10 cellular contexts compared by ENCODE assay signal in genomic region chr2:45823723-45824206, GRCh38.
A peak's percentile ranks its signal among the peaks of the same experiment; 100 is the strongest.
DNase-seq lines count a peak whose midpoint lies in the region; ATAC-seq, FAIRE-seq and TF ChIP-seq lines count a peak whose summit lies in the region.
"Had no signal": no experiment of that assay in that cellular context is flagged by ENCODE, and none has a peak within 500 bp of the region (broad histone marks: within the 10 kb centered on the region; RNA-seq: fewer than 3 reads in every experiment).

No MANE protein-coding gene starts in this region.

- H3K27me3 Mint-ChIP-seq in activated CD4-positive, alpha-beta T cell treated with anti-CD3 and anti-CD28 coated beads for 36 hours, result no peaks in the 10 kb centered on the region

- no peak for FAIRE-seq in A549 (lab: Jason Lieb, UNC)

- peaks cover 2% of the 10 kb centered on the region for H3K9me3 Mint-ChIP-seq in activated CD4-positive, alpha-beta T cell treated with anti-CD3 and anti-CD28 coated beads for 36 hours (ENCODE audit: low read depth)

- no peak overlapping the region for H3K27ac Mint-ChIP-seq in activated CD4-positive, alpha-beta T cell treated with anti-CD3 and anti-CD28 coated beads for 36 hours

- POLR2A ChIA-PET in A549 (lab: Yijun Ruan, JAX), result no interaction called here
- POLR2A ChIA-PET in activated CD4-positive, alpha-beta T cell treated with anti-CD3 and anti-CD28 coated beads for 36 hours (lab: Charles Lee), result no interaction called here

- H3K27me3 ChIP-seq in MG63, result no peaks in the 10 kb centered on the region

- H3K4me1 Mint-ChIP-seq in activated CD4-positive, alpha-beta T cell treated with anti-CD3 and anti-CD28 coated beads for 36 hours, result peaks cover 13% of the 10 kb centered on the region

- peak overlapping the region in 1 of 2 experiments; percentile 65; a peak in 1 of 6 replicates for H3K27ac ChIP-seq in A549

- H3K36me3 ChIP-seq in MG63, result no peaks in the 10 kb centered on the region

- TF ChIP-seq RAD21 in A549 (conservative IDR thresholded peaks at IDR 0.05 in 1 of 2, IDR thresholded peaks at IDR 0.05 in 1 of 2), result no peak

- intact Hi-C loops in activated CD4-positive, alpha-beta T cell treated with anti-CD3 and anti-CD28 coated beads for 36 hours (cut with DNase I, micrococcal nuclease), result no loop called here

- no peaks in the 10 kb centered on the region for H3K36me3 Mint-ChIP-seq in activated CD4-positive, alpha-beta T cell treated with anti-CD3 and anti-CD28 coated beads for 36 hours (ENCODE audit: low read depth)

- TF ChIP-seq EP300 in A549 (IDR thresholded peaks at IDR 0.05), result no peak

- no peak overlapping the region for H3K4me3 ChIP-seq in A549
- no peak overlapping the region for H3K4me3 ChIP-seq in MG63

- DNase-seq in A549 (ENCODE audit: low read depth in 1 of 2, low spot score in 1 of 2), result peak in 1 of 2 experiments; percentile 16
- DNase-seq in MG63, result peak; percentile 99
- peak; percentile 89 for DNase-seq in cerebellum (ENCODE audit: low spot score)
- peak; percentile 29 to 37 for DNase-seq in lung microvascular endothelial cell (ENCODE audit: low read depth in 2 of 2)
- no peak for DNase-seq in GF-D8 (lab: John Stamatoyannopoulos, UW)
- DNase-seq in activated CD4-positive, alpha-beta T cell treated with anti-CD3 and anti-CD28 coated beads for 36 hours, result no peak
- DNase-seq: activated naive CD4-positive, alpha-beta T cell treated with Interleukin-2 at 50 U/mL for 16 hours; stimulated activated CD4-positive, alpha-beta T cell treated with anti-CD3 and anti-CD28 coated beads, Interleukin-1b, Interleukin-23, amount 100 ng/mL, for 48 hours had no signal

- no peak overlapping the region for H3K4me2 ChIP-seq in A549

- H3K9me3 ChIP-seq in A549 (no peaks in the 10 kb centered on the region), MG63 (no peaks in the 10 kb centered on the region)

- peak; percentile 37 to 39; a peak in 5 of 6 replicates for ATAC-seq in A549
- ATAC-seq in GM19397 (IDR thresholded peaks at IDR 0.05; ENCODE audit: unreplicated experiment), result no peak
- ATAC-seq in GM21423 (IDR thresholded peaks at IDR 0.05; ENCODE audit: unreplicated experiment), result no peak
- ATAC-seq in activated CD4-positive, alpha-beta T cell treated with anti-CD3 and anti-CD28 coated beads for 36 hours, result no peak

- no peak for TF ChIP-seq CTCF in A549 (IDR thresholded peaks at IDR 0.05)

- peaks cover 33% of the 10 kb centered on the region for H3K4me1 ChIP-seq in A549

- WGBS in A549 (ENCODE audit: missing lambda C conversion rate), result 96% methylated on average over 4 of the region's 4 CpGs

- no peak for TF ChIP-seq POLR2A in A549 (IDR thresholded peaks at IDR 0.05; ENCODE audit: low read length)

- no peak overlapping the region for H3K4me3 Mint-ChIP-seq in activated CD4-positive, alpha-beta T cell treated with anti-CD3 and anti-CD28 coated beads for 36 hours

- CTCF ChIA-PET in A549 (lab: Yijun Ruan, JAX), result interaction anchor here (1.0 to 1.2 kb wide), 2 partner anchors 45 to 170 kb away, joined by 3 read pairs; no protein-coding TSS in a partner anchor
- CTCF ChIA-PET in activated CD4-positive, alpha-beta T cell treated with anti-CD3 and anti-CD28 coated beads for 36 hours (lab: Charles Lee), result no interaction called here

TF ChIP-seq in A549, 52 proteins besides CTCF, POLR2A, EP300 and RAD21:
- TF ChIP-seq MAZ (IDR thresholded peaks at IDR 0.05; ENCODE audit: borderline replicate concordance, low read depth, low read length), result no peak
- TF ChIP-seq HMGXB4 (CRISPR knock-in tag; IDR thresholded peaks at IDR 0.05; ENCODE audit: borderline replicate concordance), result no peak
- no peak for TF ChIP-seq HOXB5 (CRISPR knock-in tag; IDR thresholded peaks at IDR 0.05)
- no peak for TF ChIP-seq ESRRA (IDR thresholded peaks at IDR 0.05; ENCODE audit: borderline replicate concordance, low read length)
- TF ChIP-seq ZFP36 (IDR thresholded peaks at IDR 0.05; ENCODE audit: borderline replicate concordance, partially characterized antibody), result no peak
- TF ChIP-seq SMC3 (IDR thresholded peaks at IDR 0.05), result no peak
- TF ChIP-seq ATOH8 (CRISPR knock-in tag; IDR thresholded peaks at IDR 0.05; ENCODE audit: low read depth), result no peak
- no peak for TF ChIP-seq ZNF302 (CRISPR knock-in tag; IDR thresholded peaks at IDR 0.05)

Comparison
In these comparisons a context has a peak if more than half of its experiments do, and no peak if none do; other contexts are left out.
1. ATAC-seq: peak in A549 (2 of 2); none in GM19397 (single experiment), GM21423 (single experiment) and activated CD4-positive, alpha-beta T cell treated with anti-CD3 and anti-CD28 coated beads for 36 hours (single experiment).
2. DNase-seq: peak in MG63 (single experiment), cerebellum (single experiment) and lung microvascular endothelial cell (2 of 2); none in GF-D8 (single experiment) and activated CD4-positive, alpha-beta T cell treated with anti-CD3 and anti-CD28 coated beads for 36 hours (single experiment).